1 cellular context compared by ENCODE assay signal in the genomic region with DNA sequence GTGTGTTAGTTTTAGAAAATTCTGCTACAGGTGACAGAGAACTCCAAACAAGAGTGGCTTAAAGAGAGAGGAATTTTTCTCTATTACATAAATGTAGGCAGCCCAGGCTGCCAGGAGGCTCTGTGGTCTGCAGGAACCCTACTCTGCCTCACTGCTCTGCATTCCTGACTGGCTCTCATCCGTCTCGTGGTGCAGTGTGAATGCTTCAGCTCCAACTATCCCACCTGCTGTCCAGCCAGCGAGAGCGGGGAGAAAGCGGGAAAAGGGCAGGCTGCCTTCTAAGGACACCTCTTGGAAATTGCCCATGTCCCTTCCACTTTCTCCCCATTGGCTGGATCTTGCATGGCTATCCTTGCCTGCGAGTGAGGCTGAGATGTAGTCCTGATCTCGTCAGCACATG.
TF ChIP-seq lines count a peak whose summit lies in the region.

No MANE protein-coding gene starts in this region.

TF ChIP-seq in HepG2, 621 proteins besides CTCF, POLR2A, EP300 and RAD21:
- TF ChIP-seq, protein P1, sequence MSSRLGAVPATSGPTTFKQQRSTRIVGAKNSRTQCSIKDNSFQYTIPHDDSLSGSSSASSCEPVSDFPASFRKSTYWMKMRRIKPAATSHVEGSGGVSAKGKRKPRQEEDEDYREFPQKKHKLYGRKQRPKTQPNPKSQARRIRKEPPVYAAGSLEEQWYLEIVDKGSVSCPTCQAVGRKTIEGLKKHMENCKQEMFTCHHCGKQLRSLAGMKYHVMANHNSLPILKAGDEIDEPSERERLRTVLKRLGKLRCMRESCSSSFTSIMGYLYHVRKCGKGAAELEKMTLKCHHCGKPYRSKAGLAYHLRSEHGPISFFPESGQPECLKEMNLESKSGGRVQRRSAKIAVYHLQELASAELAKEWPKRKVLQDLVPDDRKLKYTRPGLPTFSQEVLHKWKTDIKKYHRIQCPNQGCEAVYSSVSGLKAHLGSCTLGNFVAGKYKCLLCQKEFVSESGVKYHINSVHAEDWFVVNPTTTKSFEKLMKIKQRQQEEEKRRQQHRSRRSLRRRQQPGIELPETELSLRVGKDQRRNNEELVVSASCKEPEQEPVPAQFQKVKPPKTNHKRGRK (CRISPR knock-in tag; IDR thresholded peaks at IDR 0.05) = no peak
- TF ChIP-seq MAZ (IDR thresholded peaks at IDR 0.05; ENCODE audit: borderline replicate concordance, low read depth, low read length) (no peak), MAZ (CRISPR knock-in tag; IDR thresholded peaks at IDR 0.05; ENCODE audit: low read depth) (no peak), CREB1 (IDR thresholded peaks at IDR 0.05) (no peak), CREB1 (CRISPR knock-in tag; IDR thresholded peaks at IDR 0.05) (no peak), HOXA3 (CRISPR knock-in tag; IDR thresholded peaks at IDR 0.05) (no peak), ZNF326 (CRISPR knock-in tag; IDR thresholded peaks at IDR 0.05; ENCODE audit: borderline replicate concordance) (no peak), SIX1 (CRISPR knock-in tag; IDR thresholded peaks at IDR 0.05; ENCODE audit: borderline replicate concordance) (no peak), MIXL1 (CRISPR knock-in tag; IDR thresholded peaks at IDR 0.05) (no peak), CENPX (CRISPR knock-in tag; IDR thresholded peaks at IDR 0.05) (no peak), ZNF563 (CRISPR knock-in tag; IDR thresholded peaks at IDR 0.05) (no peak), ZNF496 (CRISPR knock-in tag; IDR thresholded peaks at IDR 0.05; ENCODE audit: insufficient replicate concordance) (no peak), YY1 (IDR thresholded peaks at IDR 0.05; ENCODE audit: insufficient read depth, insufficient replicate concordance, low read depth, low read length) (no peak), ZNF572 (CRISPR knock-in tag; IDR thresholded peaks at IDR 0.05) (no peak), ERF (CRISPR knock-in tag; IDR thresholded peaks at IDR 0.05) (no peak), CCAR2 (optimal IDR thresholded peaks at IDR 0.05; ENCODE audit: low read depth, low read length) (no peak)
- TF ChIP-seq, protein P2, sequence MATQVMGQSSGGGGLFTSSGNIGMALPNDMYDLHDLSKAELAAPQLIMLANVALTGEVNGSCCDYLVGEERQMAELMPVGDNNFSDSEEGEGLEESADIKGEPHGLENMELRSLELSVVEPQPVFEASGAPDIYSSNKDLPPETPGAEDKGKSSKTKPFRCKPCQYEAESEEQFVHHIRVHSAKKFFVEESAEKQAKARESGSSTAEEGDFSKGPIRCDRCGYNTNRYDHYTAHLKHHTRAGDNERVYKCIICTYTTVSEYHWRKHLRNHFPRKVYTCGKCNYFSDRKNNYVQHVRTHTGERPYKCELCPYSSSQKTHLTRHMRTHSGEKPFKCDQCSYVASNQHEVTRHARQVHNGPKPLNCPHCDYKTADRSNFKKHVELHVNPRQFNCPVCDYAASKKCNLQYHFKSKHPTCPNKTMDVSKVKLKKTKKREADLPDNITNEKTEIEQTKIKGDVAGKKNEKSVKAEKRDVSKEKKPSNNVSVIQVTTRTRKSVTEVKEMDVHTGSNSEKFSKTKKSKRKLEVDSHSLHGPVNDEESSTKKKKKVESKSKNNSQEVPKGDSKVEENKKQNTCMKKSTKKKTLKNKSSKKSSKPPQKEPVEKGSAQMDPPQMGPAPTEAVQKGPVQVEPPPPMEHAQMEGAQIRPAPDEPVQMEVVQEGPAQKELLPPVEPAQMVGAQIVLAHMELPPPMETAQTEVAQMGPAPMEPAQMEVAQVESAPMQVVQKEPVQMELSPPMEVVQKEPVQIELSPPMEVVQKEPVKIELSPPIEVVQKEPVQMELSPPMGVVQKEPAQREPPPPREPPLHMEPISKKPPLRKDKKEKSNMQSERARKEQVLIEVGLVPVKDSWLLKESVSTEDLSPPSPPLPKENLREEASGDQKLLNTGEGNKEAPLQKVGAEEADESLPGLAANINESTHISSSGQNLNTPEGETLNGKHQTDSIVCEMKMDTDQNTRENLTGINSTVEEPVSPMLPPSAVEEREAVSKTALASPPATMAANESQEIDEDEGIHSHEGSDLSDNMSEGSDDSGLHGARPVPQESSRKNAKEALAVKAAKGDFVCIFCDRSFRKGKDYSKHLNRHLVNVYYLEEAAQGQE (IDR thresholded peaks at IDR 0.05; ENCODE audit: borderline replicate concordance in 1 of 2, low read depth in 1 of 2, low read length in 2 of 2) = no peak
- TF ChIP-seq, protein P3, sequence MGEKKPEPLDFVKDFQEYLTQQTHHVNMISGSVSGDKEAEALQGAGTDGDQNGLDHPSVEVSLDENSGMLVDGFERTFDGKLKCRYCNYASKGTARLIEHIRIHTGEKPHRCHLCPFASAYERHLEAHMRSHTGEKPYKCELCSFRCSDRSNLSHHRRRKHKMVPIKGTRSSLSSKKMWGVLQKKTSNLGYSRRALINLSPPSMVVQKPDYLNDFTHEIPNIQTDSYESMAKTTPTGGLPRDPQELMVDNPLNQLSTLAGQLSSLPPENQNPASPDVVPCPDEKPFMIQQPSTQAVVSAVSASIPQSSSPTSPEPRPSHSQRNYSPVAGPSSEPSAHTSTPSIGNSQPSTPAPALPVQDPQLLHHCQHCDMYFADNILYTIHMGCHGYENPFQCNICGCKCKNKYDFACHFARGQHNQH (CRISPR knock-in tag; IDR thresholded peaks at IDR 0.05) = no peak
- TF ChIP-seq, protein P4, sequence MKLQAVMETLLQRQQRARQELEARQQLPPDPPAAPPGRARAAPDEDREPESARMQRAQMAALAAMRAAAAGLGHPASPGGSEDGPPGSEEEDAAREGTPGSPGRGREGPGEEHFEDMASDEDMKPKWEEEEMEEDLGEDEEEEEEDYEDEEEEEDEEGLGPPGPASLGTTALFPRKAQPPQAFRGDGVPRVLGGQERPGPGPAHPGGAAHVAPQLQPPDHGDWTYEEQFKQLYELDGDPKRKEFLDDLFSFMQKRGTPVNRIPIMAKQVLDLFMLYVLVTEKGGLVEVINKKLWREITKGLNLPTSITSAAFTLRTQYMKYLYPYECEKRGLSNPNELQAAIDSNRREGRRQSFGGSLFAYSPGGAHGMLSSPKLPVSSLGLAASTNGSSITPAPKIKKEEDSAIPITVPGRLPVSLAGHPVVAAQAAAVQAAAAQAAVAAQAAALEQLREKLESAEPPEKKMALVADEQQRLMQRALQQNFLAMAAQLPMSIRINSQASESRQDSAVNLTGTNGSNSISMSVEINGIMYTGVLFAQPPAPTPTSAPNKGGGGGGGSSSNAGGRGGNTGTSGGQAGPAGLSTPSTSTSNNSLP (IDR thresholded peaks at IDR 0.05; ENCODE audit: low read depth, low read length) = no peak
- TF ChIP-seq, protein P5, sequence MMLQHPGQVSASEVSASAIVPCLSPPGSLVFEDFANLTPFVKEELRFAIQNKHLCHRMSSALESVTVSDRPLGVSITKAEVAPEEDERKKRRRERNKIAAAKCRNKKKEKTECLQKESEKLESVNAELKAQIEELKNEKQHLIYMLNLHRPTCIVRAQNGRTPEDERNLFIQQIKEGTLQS (CRISPR knock-in tag; IDR thresholded peaks at IDR 0.05) = no peak
- TF ChIP-seq, protein P6, sequence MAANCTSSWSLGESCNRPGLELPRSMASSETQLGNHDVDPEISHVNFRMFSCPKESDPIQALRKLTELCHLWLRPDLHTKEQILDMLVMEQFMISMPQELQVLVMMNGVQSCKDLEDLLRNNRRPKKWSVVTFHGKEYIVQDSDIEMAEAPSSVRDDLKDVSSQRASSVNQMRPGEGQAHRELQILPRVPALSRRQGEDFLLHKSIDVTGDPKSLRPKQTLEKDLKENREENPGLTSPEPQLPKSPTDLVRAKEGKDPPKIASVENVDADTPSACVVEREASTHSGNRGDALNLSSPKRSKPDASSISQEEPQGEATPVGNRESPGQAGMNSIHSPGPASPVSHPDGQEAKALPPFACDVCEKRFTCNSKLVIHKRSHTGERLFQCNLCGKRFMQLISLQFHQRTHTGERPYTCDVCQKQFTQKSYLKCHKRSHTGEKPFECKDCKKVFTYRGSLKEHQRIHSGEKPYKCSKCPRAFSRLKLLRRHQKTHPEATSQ (CRISPR knock-in tag; IDR thresholded peaks at IDR 0.05; ENCODE audit: borderline replicate concordance) = no peak
